Comparison of ENCODE assay signal across 15 cellular contexts in the genomic region with DNA sequence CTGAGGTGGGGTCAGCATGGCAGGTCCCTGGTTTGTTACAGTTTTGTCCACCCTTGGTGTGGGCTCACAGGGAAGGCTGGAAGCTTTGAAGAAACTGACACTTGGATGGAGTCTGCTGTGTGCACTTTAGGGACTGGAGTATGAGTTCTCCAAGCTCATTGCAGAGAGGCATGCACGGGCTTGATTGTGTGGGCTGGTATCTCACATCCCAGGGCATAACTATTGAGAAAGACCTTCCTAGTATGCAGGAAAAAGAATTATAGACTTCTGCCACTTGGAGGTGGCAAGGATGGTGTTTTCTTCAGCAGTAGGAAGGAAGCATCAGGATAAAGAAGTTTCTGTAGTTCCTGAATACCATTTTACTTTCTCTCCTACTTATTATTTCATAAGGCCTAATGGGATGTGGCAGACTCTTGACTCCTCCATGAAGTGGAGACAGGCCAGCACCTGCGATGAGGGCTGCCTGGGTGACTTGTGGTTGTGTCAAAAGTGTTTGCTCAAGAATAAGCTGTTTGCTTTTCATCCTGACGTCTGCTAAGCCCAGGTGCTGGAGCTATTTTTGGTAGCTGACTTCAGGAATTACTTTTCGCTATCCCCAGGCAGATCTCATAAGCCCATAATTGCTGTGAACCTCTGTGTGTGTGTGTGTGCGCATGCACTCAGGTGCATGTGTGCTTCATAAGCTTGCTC.
DNase-seq lines count a peak whose midpoint lies in the region; ATAC-seq and TF ChIP-seq lines count a peak whose summit lies in the region.
"Had no signal": no experiment of that assay in that cellular context is flagged by ENCODE, and none has a peak within 500 bp of the region (broad histone marks: within the 10 kb centered on the region; RNA-seq: fewer than 3 reads in every experiment).

No MANE protein-coding gene starts in this region.

- H3K27ac ChIP-seq in thyroid gland = peak overlapping the region in 1 of 3 donors; percentile 7
- H3K27ac ChIP-seq: sigmoid colon, tibial artery had no signal

- H3K9me3 ChIP-seq in thyroid gland = no peaks in the 10 kb centered on the region
- H3K9me3 ChIP-seq: sigmoid colon, tibial artery had no signal

- no peak overlapping the region for H3K4me3 ChIP-seq in thyroid gland (replicated peaks in 1 of 3)
- H3K4me3 ChIP-seq: sigmoid colon, tibial artery had no signal

- H3K4me1 ChIP-seq in thyroid gland = peaks cover 0 to 5% of the 10 kb centered on the region in 2 donors

- in situ Hi-C loops in T47D (cut with HindIII; ENCODE audit: low pct_unique_long_range_greater_than_20kb, low sequenced_read_pairs) = no loop called here

- H3K36me3 ChIP-seq in thyroid gland = no peaks in the 10 kb centered on the region
- H3K36me3 ChIP-seq: sigmoid colon had no signal

- intact Hi-C loops in thyroid gland (cut with DNase I) = loop anchor here (10.0 kb wide), 2 partner anchors 639 to 769 kb away; no protein-coding TSS in a partner anchor

- 67 to 76% methylated on average over 5 of the region's 5 CpGs for WGBS in thyroid gland, 2 donors

- ATAC-seq in HG02678 (IDR thresholded peaks at IDR 0.05; ENCODE audit: unreplicated experiment) = no peak
- no peak for ATAC-seq in GM21367 (IDR thresholded peaks at IDR 0.05; ENCODE audit: unreplicated experiment)
- no peak for ATAC-seq in GM21737 (IDR thresholded peaks at IDR 0.05; ENCODE audit: unreplicated experiment)
- ATAC-seq: naive thymus-derived CD8-positive, alpha-beta T cell had no signal

- no peaks in the 10 kb centered on the region for H3K27me3 ChIP-seq in thyroid gland
- H3K27me3 ChIP-seq: sigmoid colon, tibial artery had no signal

- DNase-seq in DMS 273 (lab: John Stamatoyannopoulos, UW; ENCODE audit: unreplicated experiment) = peak; percentile 10
- no peak for DNase-seq in DMS 273 treated with DMSO at 0.1 percent for 48 hours (lab: John Stamatoyannopoulos, UW)
- peak; percentile 90 for DNase-seq in NCI-H345 treated with DMSO at 0.1 percent for 48 hours (lab: John Stamatoyannopoulos, UW; ENCODE audit: unreplicated experiment)
- DNase-seq in T47D (ENCODE audit: low read depth in 1 of 2, low spot score in 1 of 2) = peak; percentile 39 to 94
- peak; percentile 11 to 26 for DNase-seq in thyroid gland
- DNase-seq: 8988T; activated naive CD8-positive, alpha-beta T cell treated with anti-CD3 and anti-CD28 coated beads, Interleukin-2, amount 10 ng/mL, durations not matched to agents 7 days and 5 days; Karpas-422; naive thymus-derived CD8-positive, alpha-beta T cell; sigmoid colon; T-helper 9 cell; tibial artery had no signal

- TF ChIP-seq CTCF in thyroid gland (IDR thresholded peaks at IDR 0.05) = peak in 1 of 6 experiments; percentile 4

- TF ChIP-seq POLR2A in thyroid gland (IDR thresholded peaks at IDR 0.05) = no peak
